In genomic region chr5:92810036-92810435, GRCh38 we compare ENCODE assay signal across 20 cellular contexts.
DNase-seq lines count a peak whose midpoint lies in the region; TF ChIP-seq lines count a peak whose summit lies in the region.
"Had no signal": no experiment of that assay in that cellular context is flagged by ENCODE, and none has a peak within 500 bp of the region (broad histone marks: within the 10 kb centered on the region; RNA-seq: fewer than 3 reads in every experiment).

No MANE protein-coding gene starts in this region.

- H3K36me3 Mint-ChIP-seq in neural progenitor cell = no peaks in the 10 kb centered on the region
- H3K36me3 Mint-ChIP-seq: CD4-positive, alpha-beta memory T cell had no signal

- H3K4me1 Mint-ChIP-seq in neural progenitor cell = peaks cover 20% of the 10 kb centered on the region
- H3K4me1 Mint-ChIP-seq: CD4-positive, alpha-beta memory T cell had no signal

- H3K27ac ChIP-seq in HEK293 (ENCODE audit: extremely low read depth, low read depth, low read length) (no peak overlapping the region), SK-N-MC (peak overlapping the region; percentile 86), neural progenitor cell (no peak overlapping the region), Karpas-422 (ENCODE audit: low read length) (no peak overlapping the region)
- H3K27ac ChIP-seq: A549 had no signal

- no peak overlapping the region for H3K4me3 Mint-ChIP-seq in neural progenitor cell
- H3K4me3 Mint-ChIP-seq: CD4-positive, alpha-beta memory T cell had no signal

- H4K20me1 ChIP-seq in neural progenitor cell (ENCODE audit: low read depth) (no peaks in the 10 kb centered on the region), Karpas-422 (ENCODE audit: insufficient read depth, low read depth, low read length) (no peaks in the 10 kb centered on the region)

- DNase-seq in NCI-H748 (lab: John Stamatoyannopoulos, UW; ENCODE audit: unreplicated experiment) (peak; percentile 27), NCI-H748 treated with DMSO at 0.1 percent for 48 hours (lab: John Stamatoyannopoulos, UW) (no peak), SK-N-MC (ENCODE audit: low read depth, low spot score) (no peak), neural progenitor cell (ENCODE audit: low spot score) (no peak), superior temporal gyrus (ENCODE audit: extremely low spot score) (no peak), SK-N-DZ (ENCODE audit: low spot score) (no peak), Karpas-422 (no peak)
- DNase-seq: 8988T; ACHN; AML-193; C1 segment of cervical spinal cord; Calu3; CD4-positive, alpha-beta memory T cell; COR-L47; DMS153; DND-41; H7; HCEC 1CT had no signal

- no peaks in the 10 kb centered on the region for H3K36me3 ChIP-seq in HEK293 (ENCODE audit: control insufficient read depth in 2 of 2, insufficient read depth in 1 of 2, low read length in 2 of 2)
- H3K36me3 ChIP-seq in SK-N-MC (ENCODE audit: insufficient read depth, low read length) = no peaks in the 10 kb centered on the region
- no peaks in the 10 kb centered on the region for H3K36me3 ChIP-seq in neural progenitor cell
- no peaks in the 10 kb centered on the region for H3K36me3 ChIP-seq in Karpas-422 (ENCODE audit: insufficient read depth, low read length)

- no peaks in the 10 kb centered on the region for H3K9me3 ChIP-seq in HEK293 (ENCODE audit: control insufficient read depth, insufficient read depth, low read depth, low read length)
- no peaks in the 10 kb centered on the region for H3K9me3 ChIP-seq in SK-N-MC (ENCODE audit: low read depth, low read length)
- no peaks in the 10 kb centered on the region for H3K9me3 ChIP-seq in neural progenitor cell (ENCODE audit: low read depth)
- H3K9me3 ChIP-seq in Karpas-422 (ENCODE audit: low read length) = peaks cover 20% of the 10 kb centered on the region
- H3K9me3 ChIP-seq: A549 had no signal

- TF ChIP-seq CTCF in HEK293 (tag by site-specific recombination; IDR thresholded peaks at IDR 0.05) (no peak), neural progenitor cell (IDR thresholded peaks at IDR 0.05) (no peak)

- H3K9me3 Mint-ChIP-seq in neural progenitor cell = no peaks in the 10 kb centered on the region

- no peak overlapping the region for H3K27ac Mint-ChIP-seq in neural progenitor cell
- H3K27ac Mint-ChIP-seq: CD4-positive, alpha-beta memory T cell had no signal

- H3K9ac ChIP-seq in SK-N-MC (ENCODE audit: insufficient read length) = no peak overlapping the region
- no peak overlapping the region for H3K9ac ChIP-seq in neural progenitor cell
- no peak overlapping the region for H3K9ac ChIP-seq in Karpas-422 (ENCODE audit: low read length)

- POLR2A ChIA-PET in HEK293 (lab: Yijun Ruan, JAX) = no interaction called here

- H3K9me2 ChIP-seq in Karpas-422 (replicated peaks; ENCODE audit: insufficient read depth, low read length) = no peaks in the 10 kb centered on the region

- H3F3A ChIP-seq in neural progenitor cell (ENCODE audit: low read depth) = no peaks in the 10 kb centered on the region

- 0 out of 2 replicates have a peak, but pooled peaks cover 3% of the 10 kb centered on the region for H3K4me1 ChIP-seq in HEK293 (ENCODE audit: control insufficient read depth, insufficient read depth, low read length)
- H3K4me1 ChIP-seq in neural progenitor cell = no peaks in the 10 kb centered on the region
- no peaks in the 10 kb centered on the region for H3K4me1 ChIP-seq in Karpas-422 (ENCODE audit: low read length)
- H3K4me1 ChIP-seq: A549 had no signal

- no peaks in the 10 kb centered on the region for H3K79me2 ChIP-seq in neural progenitor cell (ENCODE audit: low read depth)
- no peaks in the 10 kb centered on the region for H3K79me2 ChIP-seq in Karpas-422 (ENCODE audit: low read length)

- H3K27me3 Mint-ChIP-seq in neural progenitor cell (ENCODE audit: insufficient read depth, low read depth) = no peaks in the 10 kb centered on the region
- H3K27me3 Mint-ChIP-seq: CD4-positive, alpha-beta memory T cell had no signal

- peak overlapping the region; percentile 30 for H2AFZ ChIP-seq in neural progenitor cell (replicated peaks)
- no peak overlapping the region for H2AFZ ChIP-seq in Karpas-422 (ENCODE audit: low read length)

- H3K4me2 ChIP-seq in neural progenitor cell = no peak overlapping the region
- no peak overlapping the region for H3K4me2 ChIP-seq in Karpas-422 (ENCODE audit: low read depth, low read length, poor library complexity, severe bottlenecking)
- H3K4me2 ChIP-seq: A549 had no signal

- H3K4me3 ChIP-seq in HEK293 (ENCODE audit: low read depth, low read length) (no peak overlapping the region), SK-N-MC (no peak overlapping the region; the same call in 1 of the 2 replicates), neural progenitor cell (no peak overlapping the region), Karpas-422 (ENCODE audit: low read length) (no peak overlapping the region)
- H3K4me3 ChIP-seq: A549 had no signal

- H3K27me3 ChIP-seq in neural progenitor cell (no peaks in the 10 kb centered on the region), Karpas-422 (ENCODE audit: low read length) (no peaks in the 10 kb centered on the region)

- CTCF ChIA-PET in HEK293 (lab: Yijun Ruan, JAX) = no interaction called here

TF ChIP-seq in HEK293, 187 proteins besides CTCF, POLR2A, EP300 and RAD21:
- TF ChIP-seq ZNF202 (tag by site-specific recombination; IDR thresholded peaks at IDR 0.05; ENCODE audit: borderline replicate concordance) (no peak), PRDM10 (tag by site-specific recombination; IDR thresholded peaks at IDR 0.05) (peak; percentile 79), ZNF791 (tag by site-specific recombination; IDR thresholded peaks at IDR 0.05) (no peak), ZBTB17 (tag by site-specific recombination; IDR thresholded peaks at IDR 0.05) (peak; percentile 26; the same call in 1 of the 2 replicates)
